15 cellular contexts compared by ENCODE assay signal in the genomic region with DNA sequence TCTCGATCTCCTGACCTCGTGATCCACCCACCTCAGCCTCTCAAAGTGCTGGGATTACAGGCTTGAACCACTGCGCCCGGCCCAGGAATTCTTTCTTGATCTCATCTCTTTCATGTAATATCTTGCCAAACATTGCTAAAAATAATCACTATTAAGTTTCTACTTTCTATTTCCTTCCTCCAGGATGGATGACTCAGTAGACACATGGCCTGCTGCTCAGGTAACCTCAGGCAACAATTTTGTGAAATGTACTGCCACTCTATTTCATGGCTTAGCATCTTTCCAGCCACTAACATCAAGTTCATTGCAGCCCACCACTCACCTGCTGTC. TPM values are rescaled to one million over a fixed set of nuclear protein-coding genes. Genes with fewer than 3 reads are reported as not detected.
DNase-seq lines count a peak whose midpoint lies in the region; ATAC-seq and TF ChIP-seq lines count a peak whose summit lies in the region.
"Had no signal": no experiment of that assay in that cellular context is flagged by ENCODE, and none has a peak within 500 bp of the region (broad histone marks: within the 10 kb centered on the region; RNA-seq: fewer than 3 reads in every experiment).

No MANE protein-coding gene starts in this region.

- peaks cover 7% of the 10 kb centered on the region for H3K4me1 Mint-ChIP-seq in activated naive CD8-positive, alpha-beta T cell treated with anti-CD3 and anti-CD28 coated beads, Interleukin-2, amount 10 ng/mL, durations not matched to agents 7 days and 5 days

- DNase-seq in A172 (ENCODE audit: low spot score) (peak; percentile 66), iris pigment epithelial cell (ENCODE audit: low read depth) (peak; percentile 69), NCI-H1436 treated with DMSO at 0.1 percent for 48 hours (lab: John Stamatoyannopoulos, UW) (no peak), SHP77 (lab: John Stamatoyannopoulos, UW) (no peak), Right ventricle myocardium superior (no peak), mucosa of descending colon (no peak)
- DNase-seq in activated naive CD8-positive, alpha-beta T cell treated with anti-CD3 and anti-CD28 coated beads, Interleukin-2, amount 10 ng/mL, durations not matched to agents 7 days and 5 days: no peak
- DNase-seq: activated CD4-positive, CD25-positive, alpha-beta regulatory T cell treated with anti-CD3 and anti-CD28 coated beads, Interleukin-2, amount 50 U/mL, for 72 hours; activated T-cell treated with anti-CD3 and anti-CD28 coated beads for 4 hours; MG63; ovary; T-helper 1 cell had no signal

- H3K4me1 ChIP-seq in HUES48 (ENCODE audit: control insufficient read depth, insufficient read depth, low read length) (peaks cover 15% of the 10 kb centered on the region), mucosa of descending colon (ENCODE audit: low read depth) (no peaks in the 10 kb centered on the region)
- H3K4me1 ChIP-seq: suprapubic skin had no signal

- H3K4me3 ChIP-seq in HUES48 (ENCODE audit: low read depth, low read length) (peak overlapping the region; percentile 49), mucosa of descending colon (no peak overlapping the region)
- H3K4me3 ChIP-seq: MG63, ovary, suprapubic skin had no signal

- POLR2A ChIA-PET in activated naive CD8-positive, alpha-beta T cell treated with anti-CD3 and anti-CD28 coated beads, Interleukin-2, amount 10 ng/mL, durations not matched to agents 7 days and 5 days (lab: Charles Lee): interaction anchor here (0.9 to 2.8 kb wide), 2 partner anchors 11 to 15 kb away, joined by 7 to 8 read pairs; a partner anchor contains a TSS

- H3K27ac ChIP-seq in HUES48 (ENCODE audit: low read depth, low read length): peak overlapping the region; percentile 94
- H3K27ac ChIP-seq: HL-60, ovary, suprapubic skin had no signal

- TF ChIP-seq CTCF in mucosa of descending colon (IDR thresholded peaks at IDR 0.05): no peak

- H3K9me3 ChIP-seq in HUES48 (ENCODE audit: control insufficient read depth, insufficient read depth, low read length): no peaks in the 10 kb centered on the region
- H3K9me3 ChIP-seq in mucosa of descending colon: no peaks in the 10 kb centered on the region
- H3K9me3 ChIP-seq: MG63, suprapubic skin had no signal

- H3K27ac Mint-ChIP-seq in activated naive CD8-positive, alpha-beta T cell treated with anti-CD3 and anti-CD28 coated beads, Interleukin-2, amount 10 ng/mL, durations not matched to agents 7 days and 5 days: peak overlapping the region; percentile 56

- peaks cover 8% of the 10 kb centered on the region for H3K36me3 Mint-ChIP-seq in activated naive CD8-positive, alpha-beta T cell treated with anti-CD3 and anti-CD28 coated beads, Interleukin-2, amount 10 ng/mL, durations not matched to agents 7 days and 5 days

- intact Hi-C loops in Right ventricle myocardium superior (cut with DNase I): no loop called here
- intact Hi-C loops in mucosa of descending colon (cut with DNase I, micrococcal nuclease): no loop called here

- peak overlapping the region; percentile 45 for H3K9ac ChIP-seq in HUES48 (ENCODE audit: low read depth, low read length)

- no peak for ATAC-seq in activated naive CD8-positive, alpha-beta T cell treated with anti-CD3 and anti-CD28 coated beads, Interleukin-2, amount 10 ng/mL, durations not matched to agents 7 days and 5 days (ENCODE audit: low read depth)
- ATAC-seq in Right ventricle myocardium superior (ENCODE audit: poor library complexity): no peak
- no peak for ATAC-seq in mucosa of descending colon

- peaks cover 6% of the 10 kb centered on the region for H3K27me3 Mint-ChIP-seq in activated naive CD8-positive, alpha-beta T cell treated with anti-CD3 and anti-CD28 coated beads, Interleukin-2, amount 10 ng/mL, durations not matched to agents 7 days and 5 days

- H3K9me3 Mint-ChIP-seq in activated naive CD8-positive, alpha-beta T cell treated with anti-CD3 and anti-CD28 coated beads, Interleukin-2, amount 10 ng/mL, durations not matched to agents 7 days and 5 days: peaks cover 2% of the 10 kb centered on the region

- H3K27me3 ChIP-seq in HUES48 (ENCODE audit: control insufficient read depth, insufficient read depth, low read length): no peaks in the 10 kb centered on the region
- H3K27me3 ChIP-seq: MG63, ovary, suprapubic skin had no signal

- H3K36me3 ChIP-seq in HUES48 (ENCODE audit: control insufficient read depth, insufficient read depth, low read length) (no peaks in the 10 kb centered on the region), mucosa of descending colon (ENCODE audit: low read depth) (no peaks in the 10 kb centered on the region)
- H3K36me3 ChIP-seq: MG63, ovary, suprapubic skin had no signal

- peak overlapping the region; percentile 31 for H3K4me3 Mint-ChIP-seq in activated naive CD8-positive, alpha-beta T cell treated with anti-CD3 and anti-CD28 coated beads, Interleukin-2, amount 10 ng/mL, durations not matched to agents 7 days and 5 days

RNA-seq across cellular contexts. Expression of a gene that starts 11.1 kb away (rescaled TPM):
- 361 and 387 TPM in 2 replicates for total RNA-seq in A172 (2014; rRNA removed; shearing (Covaris generic))
- total RNA-seq in activated naive CD8-positive, alpha-beta T cell treated with anti-CD3 and anti-CD28 coated beads, Interleukin-2, amount 10 ng/mL, durations not matched to agents 7 days and 5 days: 10 to 100 TPM; 84.6 to 85.5 TPM
- total RNA-seq in Right ventricle myocardium superior: 64.6 TPM
- total RNA-seq in mucosa of descending colon: 10 to 100 TPM; 75.5 to 81.4 (median 77.6) TPM

RNA-seq across cellular contexts. Expression of a gene that starts 16.1 kb away (rescaled TPM):
- total RNA-seq in A172 (2014; rRNA removed; shearing (Covaris generic)): 111 and 186 TPM in 2 replicates
- 100 to 1,000 TPM; 103 TPM for total RNA-seq in activated naive CD8-positive, alpha-beta T cell treated with anti-CD3 and anti-CD28 coated beads, Interleukin-2, amount 10 ng/mL, durations not matched to agents 7 days and 5 days
- total RNA-seq in Right ventricle myocardium superior: 23.0 TPM
- 10 to 100 TPM; 34.3 to 43.2 (median 38.5) TPM for total RNA-seq in mucosa of descending colon

Comparison
In these comparisons a context has a peak if more than half of its experiments do, and no peak if none do; other contexts are left out.
1. DNase-seq: peak in A172 (single experiment) and iris pigment epithelial cell (single experiment); none in activated naive CD8-positive, alpha-beta T cell treated with anti-CD3 and anti-CD28 coated beads, Interleukin-2, amount 10 ng/mL, durations not matched to agents 7 days and 5 days (single experiment), NCI-H1436 treated with DMSO at 0.1 percent for 48 hours (single experiment), SHP77 (0 of 2), Right ventricle myocardium superior (single experiment) and mucosa of descending colon (0 of 3).